In the genomic region with DNA sequence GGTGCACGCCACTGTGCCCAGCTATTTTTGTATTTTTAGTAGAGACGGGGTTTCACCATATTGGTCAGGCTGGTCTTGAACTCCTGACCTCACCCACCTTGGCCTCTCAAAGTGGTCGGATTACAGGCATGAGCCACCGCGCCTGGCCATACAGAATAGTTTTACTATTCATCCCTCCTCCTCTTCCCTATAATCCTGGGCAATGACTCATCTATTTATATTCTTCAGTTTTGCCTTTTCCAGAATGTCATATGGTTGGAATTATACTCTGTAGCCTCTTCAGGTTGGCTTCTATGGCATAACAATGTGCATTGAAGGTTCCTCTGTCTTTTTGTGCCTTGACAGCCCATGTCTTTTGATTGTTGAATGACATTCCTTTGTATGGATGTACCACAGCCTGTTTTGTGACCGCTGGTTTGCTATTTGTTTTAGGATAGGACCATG, we compare ENCODE assay signal across 2 cellular contexts.
TF ChIP-seq lines count a peak whose summit lies in the region.

No MANE protein-coding gene starts in this region.

TF ChIP-seq in IMR-90, 13 proteins besides CTCF, POLR2A, EP300 and RAD21:
- 0 out of 2 replicates have a peak, but pooled peaks have one; percentile 10 for TF ChIP-seq BHLHE40 (IDR thresholded peaks at IDR 0.05; ENCODE audit: low read depth, low read length)
- peak; percentile 60 for TF ChIP-seq FOS (IDR thresholded peaks at IDR 0.05; ENCODE audit: low read depth, low read length)
- TF ChIP-seq NFE2L2 (IDR thresholded peaks at IDR 0.05; ENCODE audit: low read depth, low read length): peak; percentile 73
- TF ChIP-seq MAFK (IDR thresholded peaks at IDR 0.05; ENCODE audit: low read depth, low read length): no peak

TF ChIP-seq in K562, 482 proteins besides CTCF, POLR2A, EP300 and RAD21:
- TF ChIP-seq ZNF431 (CRISPR knock-in tag; IDR thresholded peaks at IDR 0.05) (no peak), ZNF347 (CRISPR knock-in tag; IDR thresholded peaks at IDR 0.05; ENCODE audit: low read depth) (no peak), NFE2L1 (tag; IDR thresholded peaks at IDR 0.05; ENCODE audit: borderline replicate concordance, low read depth) (peak; percentile 22; the same call in 1 of the 2 replicates), MTA1 (IDR thresholded peaks at IDR 0.05; ENCODE audit: borderline replicate concordance) (no peak), CBX3 (IDR thresholded peaks at IDR 0.05; ENCODE audit: borderline replicate concordance in 1 of 2, low read length in 2 of 2) (no peak), MAFG (tag; conservative IDR thresholded peaks at IDR 0.05) (no peak)
